In the genomic region with DNA sequence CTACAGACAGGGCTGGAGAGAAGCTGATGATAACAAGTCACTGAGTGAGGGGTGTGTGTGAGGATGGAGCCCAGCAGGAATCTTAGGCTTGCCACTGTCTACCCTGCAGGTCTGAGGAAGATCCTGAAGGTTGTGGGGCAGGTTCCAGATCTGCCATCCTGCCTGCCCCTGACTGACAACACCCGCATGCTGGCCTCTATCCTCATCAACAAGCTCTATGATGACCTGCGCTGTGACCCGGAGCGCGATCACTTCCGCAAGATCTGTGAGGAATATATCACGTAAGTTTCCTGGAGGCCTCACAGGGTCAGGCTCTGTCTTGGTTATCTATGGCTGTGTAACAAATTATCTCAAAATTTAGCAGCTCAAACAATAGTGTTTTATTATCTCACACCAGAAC, we compare ENCODE assay signal across 27 cellular contexts. TPM values are rescaled to one million over a fixed set of nuclear protein-coding genes. Genes with fewer than 3 reads are reported as not detected.
"Had no signal": no experiment of that assay in that cellular context is flagged by ENCODE, and none has a peak within 500 bp of the region (broad histone marks: within the 10 kb centered on the region; RNA-seq: fewer than 3 reads in every experiment).

No MANE protein-coding gene starts in this region.

- DNase-seq: cortex of kidney; dorsolateral prefrontal cortex; effector CD8-positive, alpha-beta T cell; heart left ventricle; hippocampal formation; kidney glomerular epithelial cell; mucosa of descending colon; natural killer cell; nucleus accumbens; ovary; small intestine; stimulated activated CD4-positive, alpha-beta T cell treated with anti-CD3 and anti-CD28 coated beads, Interleukin-2, amount 100 ng/mL, for 48 hours; stomach; substantia nigra had no signal

- H3K9me3 ChIP-seq: heart left ventricle, mucosa of descending colon, ovary, right atrium auricular region, stomach, vagina had no signal

- H3K4me1 ChIP-seq: neural progenitor cell, right atrium auricular region, stomach, vagina had no signal

- H3K27ac Mint-ChIP-seq: neural progenitor cell; stimulated activated memory B cell treated with anti-CD40 and anti-IgM and Interleukin-4, amounts not matched to agents 10 μg/mL and 1 μg/mL and 100 μg/mL, for 72 hours; type B pancreatic cell had no signal

- H3K4me3 Mint-ChIP-seq: natural killer cell; neural progenitor cell; stimulated activated memory B cell treated with anti-CD40 and anti-IgM and Interleukin-4, amounts not matched to agents 10 μg/mL and 1 μg/mL and 100 μg/mL, for 72 hours; type B pancreatic cell had no signal

- H3K36me3 ChIP-seq: neural progenitor cell, ovary, stomach, vagina had no signal

- H3K4me1 Mint-ChIP-seq: neural progenitor cell; stimulated activated memory B cell treated with anti-CD40 and anti-IgM and Interleukin-4, amounts not matched to agents 10 μg/mL and 1 μg/mL and 100 μg/mL, for 72 hours had no signal

- H3K27me3 ChIP-seq: heart left ventricle, neural progenitor cell, ovary, right atrium auricular region, vagina had no signal

- H3K27ac ChIP-seq: dorsolateral prefrontal cortex, heart left ventricle, neural progenitor cell, ovary, right atrium auricular region, stomach, vagina had no signal

- H3K4me3 ChIP-seq: dorsolateral prefrontal cortex, heart left ventricle, mucosa of descending colon, neural progenitor cell, ovary, right atrium auricular region, stomach, vagina had no signal

- ATAC-seq: esophagus mucosa; heart left ventricle; mucosa of descending colon; natural killer cell; stimulated activated memory B cell treated with anti-CD40 and anti-IgM and Interleukin-4, amounts not matched to agents 10 μg/mL and 1 μg/mL and 100 μg/mL, for 72 hours had no signal

- H3K36me3 Mint-ChIP-seq: natural killer cell; neural progenitor cell; stimulated activated memory B cell treated with anti-CD40 and anti-IgM and Interleukin-4, amounts not matched to agents 10 μg/mL and 1 μg/mL and 100 μg/mL, for 72 hours; type B pancreatic cell had no signal

- H3K9me3 Mint-ChIP-seq: natural killer cell; neural progenitor cell; stimulated activated memory B cell treated with anti-CD40 and anti-IgM and Interleukin-4, amounts not matched to agents 10 μg/mL and 1 μg/mL and 100 μg/mL, for 72 hours; type B pancreatic cell had no signal

RNA-seq across cellular contexts. Expression of a gene that starts 16.3 kb away (rescaled TPM):
- total RNA-seq: esophagus mucosa, fibroblast of lung, lung microvascular endothelial cell, mesenteric fat pad, posterior vena cava, vagina had no signal
- polyA plus RNA-seq: fibroblast of lung, small intestine had no signal

RNA-seq across cellular contexts. Expression of a gene that starts 30.3 kb away (rescaled TPM):
- total RNA-seq: dorsolateral prefrontal cortex, esophagus mucosa, fibroblast of lung, frontal cortex, glomerular endothelial cell, heart left ventricle, liver, lung microvascular endothelial cell, mesenteric fat pad, mucosa of descending colon, natural killer cell, ovary, posterior vena cava, right atrium auricular region, stomach, vagina had no signal
- polyA plus RNA-seq: fibroblast of lung, heart left ventricle, liver, ovary had no signal

RNA-seq across cellular contexts. Expression of a gene that starts 42.5 kb away (rescaled TPM):
- total RNA-seq: esophagus mucosa, fibroblast of lung, frontal cortex, glomerular endothelial cell, heart left ventricle, liver, lung microvascular endothelial cell, mesenteric fat pad, mucosa of descending colon, natural killer cell, ovary, posterior vena cava, right atrium auricular region, stomach, vagina had no signal
- polyA plus RNA-seq: fibroblast of lung, heart left ventricle, liver, ovary, small intestine, stomach had no signal
